Comparison of ENCODE assay signal across 1 cellular context in the genomic region with DNA sequence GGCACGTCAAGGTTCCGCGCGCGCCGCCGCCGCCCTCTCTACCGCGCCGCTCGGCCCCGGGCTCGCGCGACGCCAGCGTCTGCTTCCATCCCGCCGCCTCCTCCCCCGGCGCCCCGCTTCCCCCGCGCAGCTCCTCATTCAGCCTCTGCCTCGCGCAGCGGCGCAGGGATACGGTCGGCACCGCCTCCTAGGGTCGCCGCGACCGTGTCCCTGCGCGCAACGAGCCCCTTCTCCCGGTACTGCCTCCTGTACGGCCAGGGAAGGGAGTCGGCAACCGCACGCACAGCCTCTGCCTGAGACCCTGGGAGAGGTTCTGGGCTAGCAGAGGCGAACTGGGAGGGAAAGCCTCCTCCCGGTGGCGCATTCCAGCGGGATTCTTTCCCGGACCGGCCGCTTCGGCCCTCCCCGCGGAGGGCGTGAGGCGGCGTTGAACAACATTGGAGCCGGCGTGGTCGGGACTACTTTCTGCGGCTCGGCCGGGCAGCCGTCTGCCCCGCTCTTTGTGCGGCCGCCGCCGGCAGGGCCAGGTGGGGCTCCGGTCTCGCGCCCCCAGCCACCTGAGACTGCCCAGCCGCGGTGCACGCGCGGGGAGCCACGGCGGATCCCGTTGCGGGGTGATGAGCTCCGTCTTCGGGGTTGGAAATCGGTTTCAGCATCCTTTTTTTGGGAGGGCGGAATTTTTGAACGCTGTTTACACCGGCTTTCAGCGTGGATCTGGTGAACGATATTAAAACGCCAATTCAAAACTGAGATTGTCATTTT.
TF ChIP-seq lines count a peak whose summit lies in the region.

TSS of gene LRP6 (minus strand) at position 172 of the 762 bp plus-strand sequence. CDS start 309 bp downstream, outside the sequence.

TF ChIP-seq in K562, 482 proteins besides CTCF, POLR2A, EP300 and RAD21 (continued from another document and continues in another):
- peak; percentile 69; the same call in 1 of the 2 replicates for TF ChIP-seq NKRF (IDR thresholded peaks at IDR 0.05; ENCODE audit: borderline replicate concordance)
- TF ChIP-seq BACH1 (tag; IDR thresholded peaks at IDR 0.05) = no peak
- TF ChIP-seq, protein P1, sequence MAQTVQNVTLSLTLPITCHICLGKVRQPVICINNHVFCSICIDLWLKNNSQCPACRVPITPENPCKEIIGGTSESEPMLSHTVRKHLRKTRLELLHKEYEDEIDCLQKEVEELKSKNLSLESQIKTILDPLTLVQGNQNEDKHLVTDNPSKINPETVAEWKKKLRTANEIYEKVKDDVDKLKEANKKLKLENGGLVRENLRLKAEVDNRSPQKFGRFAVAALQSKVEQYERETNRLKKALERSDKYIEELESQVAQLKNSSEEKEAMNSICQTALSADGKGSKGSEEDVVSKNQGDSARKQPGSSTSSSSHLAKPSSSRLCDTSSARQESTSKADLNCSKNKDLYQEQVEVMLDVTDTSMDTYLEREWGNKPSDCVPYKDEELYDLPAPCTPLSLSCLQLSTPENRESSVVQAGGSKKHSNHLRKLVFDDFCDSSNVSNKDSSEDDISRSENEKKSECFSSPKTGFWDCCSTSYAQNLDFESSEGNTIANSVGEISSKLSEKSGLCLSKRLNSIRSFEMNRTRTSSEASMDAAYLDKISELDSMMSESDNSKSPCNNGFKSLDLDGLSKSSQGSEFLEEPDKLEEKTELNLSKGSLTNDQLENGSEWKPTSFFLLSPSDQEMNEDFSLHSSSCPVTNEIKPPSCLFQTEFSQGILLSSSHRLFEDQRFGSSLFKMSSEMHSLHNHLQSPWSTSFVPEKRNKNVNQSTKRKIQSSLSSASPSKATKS (CRISPR knock-in tag; IDR thresholded peaks at IDR 0.05) = no peak
- TF ChIP-seq MLLT1 (IDR thresholded peaks at IDR 0.05) = peak in 1 of 2 experiments; percentile 94; a peak in 2 of 4 replicates
- no peak for TF ChIP-seq SETDB1 (IDR thresholded peaks at IDR 0.05; ENCODE audit: low read length)
- TF ChIP-seq ZNF239 (CRISPR knock-in tag; IDR thresholded peaks at IDR 0.05) = no peak
- TF ChIP-seq DMBX1 (CRISPR knock-in tag; IDR thresholded peaks at IDR 0.05; ENCODE audit: borderline replicate concordance) = peak; percentile 14; the same call in 1 of the 2 replicates
- TF ChIP-seq SAFB2 (IDR thresholded peaks at IDR 0.05; ENCODE audit: borderline replicate concordance, low read depth, low read length, severe bottlenecking) = no peak
- TF ChIP-seq NFE2 (IDR thresholded peaks at IDR 0.05; ENCODE audit: low read depth) = no peak
- peak in 1 of 2 experiments; percentile 67; a peak in 1 of 4 replicates for TF ChIP-seq HDAC1 (IDR thresholded peaks at IDR 0.05)
- TF ChIP-seq ELK3 (CRISPR knock-in tag; IDR thresholded peaks at IDR 0.05) = no peak
- TF ChIP-seq, protein P2, sequence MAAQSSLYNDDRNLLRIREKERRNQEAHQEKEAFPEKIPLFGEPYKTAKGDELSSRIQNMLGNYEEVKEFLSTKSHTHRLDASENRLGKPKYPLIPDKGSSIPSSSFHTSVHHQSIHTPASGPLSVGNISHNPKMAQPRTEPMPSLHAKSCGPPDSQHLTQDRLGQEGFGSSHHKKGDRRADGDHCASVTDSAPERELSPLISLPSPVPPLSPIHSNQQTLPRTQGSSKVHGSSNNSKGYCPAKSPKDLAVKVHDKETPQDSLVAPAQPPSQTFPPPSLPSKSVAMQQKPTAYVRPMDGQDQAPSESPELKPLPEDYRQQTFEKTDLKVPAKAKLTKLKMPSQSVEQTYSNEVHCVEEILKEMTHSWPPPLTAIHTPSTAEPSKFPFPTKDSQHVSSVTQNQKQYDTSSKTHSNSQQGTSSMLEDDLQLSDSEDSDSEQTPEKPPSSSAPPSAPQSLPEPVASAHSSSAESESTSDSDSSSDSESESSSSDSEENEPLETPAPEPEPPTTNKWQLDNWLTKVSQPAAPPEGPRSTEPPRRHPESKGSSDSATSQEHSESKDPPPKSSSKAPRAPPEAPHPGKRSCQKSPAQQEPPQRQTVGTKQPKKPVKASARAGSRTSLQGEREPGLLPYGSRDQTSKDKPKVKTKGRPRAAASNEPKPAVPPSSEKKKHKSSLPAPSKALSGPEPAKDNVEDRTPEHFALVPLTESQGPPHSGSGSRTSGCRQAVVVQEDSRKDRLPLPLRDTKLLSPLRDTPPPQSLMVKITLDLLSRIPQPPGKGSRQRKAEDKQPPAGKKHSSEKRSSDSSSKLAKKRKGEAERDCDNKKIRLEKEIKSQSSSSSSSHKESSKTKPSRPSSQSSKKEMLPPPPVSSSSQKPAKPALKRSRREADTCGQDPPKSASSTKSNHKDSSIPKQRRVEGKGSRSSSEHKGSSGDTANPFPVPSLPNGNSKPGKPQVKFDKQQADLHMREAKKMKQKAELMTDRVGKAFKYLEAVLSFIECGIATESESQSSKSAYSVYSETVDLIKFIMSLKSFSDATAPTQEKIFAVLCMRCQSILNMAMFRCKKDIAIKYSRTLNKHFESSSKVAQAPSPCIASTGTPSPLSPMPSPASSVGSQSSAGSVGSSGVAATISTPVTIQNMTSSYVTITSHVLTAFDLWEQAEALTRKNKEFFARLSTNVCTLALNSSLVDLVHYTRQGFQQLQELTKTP (IDR thresholded peaks at IDR 0.05; ENCODE audit: low read depth in 1 of 2, partially characterized antibody in 2 of 2) = no peak
- TF ChIP-seq, protein P3, sequence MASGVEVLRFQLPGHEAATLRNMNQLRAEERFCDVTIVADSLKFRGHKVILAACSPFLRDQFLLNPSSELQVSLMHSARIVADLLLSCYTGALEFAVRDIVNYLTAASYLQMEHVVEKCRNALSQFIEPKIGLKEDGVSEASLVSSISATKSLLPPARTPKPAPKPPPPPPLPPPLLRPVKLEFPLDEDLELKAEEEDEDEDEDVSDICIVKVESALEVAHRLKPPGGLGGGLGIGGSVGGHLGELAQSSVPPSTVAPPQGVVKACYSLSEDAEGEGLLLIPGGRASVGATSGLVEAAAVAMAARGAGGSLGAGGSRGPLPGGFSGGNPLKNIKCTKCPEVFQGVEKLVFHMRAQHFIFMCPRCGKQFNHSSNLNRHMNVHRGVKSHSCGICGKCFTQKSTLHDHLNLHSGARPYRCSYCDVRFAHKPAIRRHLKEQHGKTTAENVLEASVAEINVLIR (CRISPR knock-in tag; IDR thresholded peaks at IDR 0.05) = peak; percentile 65
- peak; percentile 89 for TF ChIP-seq TRIM28 (IDR thresholded peaks at IDR 0.05)
- no peak for TF ChIP-seq ZNF354B (CRISPR knock-in tag; IDR thresholded peaks at IDR 0.05)
- TF ChIP-seq ZBTB7A (IDR thresholded peaks at IDR 0.05; ENCODE audit: borderline replicate concordance, control insufficient read depth, low read depth, low read length) = peak; percentile 83
- TF ChIP-seq ZNF253 (CRISPR knock-in tag; conservative IDR thresholded peaks at IDR 0.05) = no peak
- TF ChIP-seq ZKSCAN1 (IDR thresholded peaks at IDR 0.05; ENCODE audit: low read depth, low read length) = no peak
- TF ChIP-seq NFE2L1 (tag; IDR thresholded peaks at IDR 0.05; ENCODE audit: borderline replicate concordance, low read depth) = no peak
- no peak; the same call in 1 of the 2 replicates for TF ChIP-seq MTA2 (IDR thresholded peaks at IDR 0.05; ENCODE audit: low read depth)
- no peak for TF ChIP-seq RBM17 (IDR thresholded peaks at IDR 0.05; ENCODE audit: borderline replicate concordance, low read depth, low read length)
- TF ChIP-seq, protein P4, sequence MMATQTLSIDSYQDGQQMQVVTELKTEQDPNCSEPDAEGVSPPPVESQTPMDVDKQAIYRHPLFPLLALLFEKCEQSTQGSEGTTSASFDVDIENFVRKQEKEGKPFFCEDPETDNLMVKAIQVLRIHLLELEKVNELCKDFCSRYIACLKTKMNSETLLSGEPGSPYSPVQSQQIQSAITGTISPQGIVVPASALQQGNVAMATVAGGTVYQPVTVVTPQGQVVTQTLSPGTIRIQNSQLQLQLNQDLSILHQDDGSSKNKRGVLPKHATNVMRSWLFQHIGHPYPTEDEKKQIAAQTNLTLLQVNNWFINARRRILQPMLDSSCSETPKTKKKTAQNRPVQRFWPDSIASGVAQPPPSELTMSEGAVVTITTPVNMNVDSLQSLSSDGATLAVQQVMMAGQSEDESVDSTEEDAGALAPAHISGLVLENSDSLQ (IDR thresholded peaks at IDR 0.05) = no peak
- no peak for TF ChIP-seq MYNN (IDR thresholded peaks at IDR 0.05)
- no peak for TF ChIP-seq MYNN (CRISPR knock-in tag; IDR thresholded peaks at IDR 0.05)
- TF ChIP-seq NCOA4 (IDR thresholded peaks at IDR 0.05; ENCODE audit: partially characterized antibody) = no peak
- peak; percentile 90; the same call in 1 of the 2 replicates for TF ChIP-seq KLF1 (tag; IDR thresholded peaks at IDR 0.05)
- TF ChIP-seq TAF1 (IDR thresholded peaks at IDR 0.05; ENCODE audit: control insufficient read depth, extremely low read depth, insufficient read depth, low read length, severe bottlenecking) = peak; percentile 100
- no peak for TF ChIP-seq RBM15 (IDR thresholded peaks at IDR 0.05; ENCODE audit: insufficient read depth, low read length)
- no peak for TF ChIP-seq MITF (IDR thresholded peaks at IDR 0.05)
- no peak for TF ChIP-seq MTF1 (CRISPR knock-in tag; IDR thresholded peaks at IDR 0.05; ENCODE audit: borderline replicate concordance)
- no peak for TF ChIP-seq HIVEP1 (CRISPR knock-in tag; IDR thresholded peaks at IDR 0.05)
- TF ChIP-seq ZNF75A (CRISPR knock-in tag; IDR thresholded peaks at IDR 0.05) = no peak
